12 cellular contexts compared by ENCODE assay signal in the genomic region with DNA sequence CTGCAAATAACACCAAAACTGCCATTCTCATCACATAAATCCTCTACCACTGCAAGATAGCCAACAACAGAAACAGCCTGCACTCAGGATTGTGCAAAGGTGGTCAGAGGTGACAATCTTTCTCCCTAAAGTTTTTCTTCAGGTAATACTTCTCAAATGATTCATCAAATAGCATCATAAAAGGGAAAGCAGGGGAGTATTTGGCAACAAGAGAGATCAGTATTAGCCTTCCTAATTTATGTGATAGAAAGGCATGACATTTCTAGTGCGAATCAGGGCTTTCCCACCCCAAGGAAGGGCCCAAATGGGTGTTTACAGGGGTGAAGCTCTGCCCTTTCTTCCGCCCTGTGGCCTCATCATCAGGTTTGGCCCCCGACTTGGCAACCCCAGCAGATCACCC.
"Had no signal": no experiment of that assay in that cellular context is flagged by ENCODE, and none has a peak within 500 bp of the region (broad histone marks: within the 10 kb centered on the region; RNA-seq: fewer than 3 reads in every experiment).

No MANE protein-coding gene starts in this region.

- ATAC-seq: gastroesophageal sphincter, left lobe of liver had no signal

- DNase-seq: activated T-cell treated with anti-CD3 and anti-CD28 coated beads for 4 hours; effector memory CD4-positive, alpha-beta T cell; naive B cell; stimulated activated CD4-positive, alpha-beta T cell treated with anti-CD3 and anti-CD28 coated beads, Interleukin-15, amount 100 ng/mL, for 24 hours; stimulated activated CD4-positive, alpha-beta T cell treated with anti-CD3 and anti-CD28 coated beads, Interleukin-4, amount 100 ng/mL, for 1 hour; stimulated activated naive CD4-positive, alpha-beta T cell; SW 1271; upper lobe of left lung had no signal

- H3K27ac ChIP-seq: gastroesophageal sphincter, neutrophil, skin epidermis, upper lobe of left lung had no signal

- H3K36me3 ChIP-seq: gastroesophageal sphincter, neutrophil had no signal

- H3K9me3 ChIP-seq: gastroesophageal sphincter, neutrophil, upper lobe of left lung had no signal

- H3K27me3 ChIP-seq: gastroesophageal sphincter, neutrophil, upper lobe of left lung had no signal

- H3K4me3 ChIP-seq: gastroesophageal sphincter, skin epidermis, upper lobe of left lung had no signal
